Comparison of ENCODE assay signal across 8 cellular contexts in the genomic region with DNA sequence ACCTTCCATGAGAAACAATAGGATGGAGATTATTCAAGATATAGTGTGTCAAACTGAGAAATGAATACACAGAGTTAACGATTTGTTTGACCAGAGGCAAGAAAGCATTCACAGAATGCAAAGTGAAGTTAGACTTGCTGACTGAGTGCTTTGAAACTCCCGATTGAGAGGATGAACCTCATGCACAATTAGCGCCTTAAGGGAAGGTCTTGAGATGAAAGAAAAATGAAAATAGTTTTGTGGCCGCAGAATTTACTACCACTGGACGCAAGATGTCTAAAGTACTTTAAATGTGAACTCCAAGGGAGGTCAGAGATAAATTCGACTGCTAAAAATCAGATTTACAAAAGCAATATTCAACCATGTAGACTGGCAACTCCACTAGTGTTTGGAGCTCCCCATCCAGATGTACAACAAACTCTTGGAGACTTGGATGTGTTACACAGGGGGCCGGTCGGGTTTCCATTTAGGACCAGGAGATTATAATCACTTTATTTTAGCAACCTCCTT. TPM values are rescaled to one million over a fixed set of nuclear protein-coding genes. Genes with fewer than 3 reads are reported as not detected.
DNase-seq lines count a peak whose midpoint lies in the region; ATAC-seq, FAIRE-seq and TF ChIP-seq lines count a peak whose summit lies in the region.

No MANE protein-coding gene starts in this region.

- TF ChIP-seq CTCF in kidney (IDR thresholded peaks at IDR 0.05; ENCODE audit: borderline replicate concordance, extremely low read depth, insufficient read depth) (no peak), thoracic aorta (IDR thresholded peaks at IDR 0.05) (no peak)

- H3K4me3 Mint-ChIP-seq in activated CD4-positive, alpha-beta T cell treated with anti-CD3 and anti-CD28 coated beads for 36 hours, result peak overlapping the region; percentile 91

- CTCF ChIA-PET in activated CD4-positive, alpha-beta T cell treated with anti-CD3 and anti-CD28 coated beads for 36 hours (lab: Charles Lee), result interaction anchor here (0.5 to 2.2 kb wide), 8 partner anchors 10 to 1089 kb away, joined by 3 to 11 read pairs (median 4); a partner anchor contains a TSS

- peak overlapping the region; percentile 98 for H3K27ac Mint-ChIP-seq in activated CD4-positive, alpha-beta T cell treated with anti-CD3 and anti-CD28 coated beads for 36 hours
- H3K27ac Mint-ChIP-seq in activated naive CD4-positive, alpha-beta T cell treated with anti-CD3 and anti-CD28 coated beads, Interleukin-2, amount 50 U/mL, for 72 hours, result peak overlapping the region; percentile 94 to 99

- H3K4me1 Mint-ChIP-seq in activated CD4-positive, alpha-beta T cell treated with anti-CD3 and anti-CD28 coated beads for 36 hours, result peaks cover 41% of the 10 kb centered on the region

- peaks cover 4 to 6% of the 10 kb centered on the region in 2 donors for H3K36me3 ChIP-seq in kidney (ENCODE audit: control insufficient read depth in 1 of 2, insufficient read depth in 2 of 2, low read length in 2 of 2)
- H3K36me3 ChIP-seq in thoracic aorta, result peaks cover 9% of the 10 kb centered on the region

- H3K27ac ChIP-seq in kidney (ENCODE audit: low read depth in 2 of 2, low read length in 2 of 2) (peak overlapping the region; percentile 78 to 86), thoracic aorta (peak overlapping the region; percentile 90 to 97)

- no peaks in the 10 kb centered on the region for H3K9me3 ChIP-seq in kidney (ENCODE audit: control insufficient read depth in 1 of 2, low read length in 2 of 2)
- no peaks in the 10 kb centered on the region for H3K9me3 ChIP-seq in thoracic aorta

- FAIRE-seq in kidney (lab: Jason Lieb, UNC), result no peak

- H3K9ac ChIP-seq in kidney (ENCODE audit: low read length in 2 of 2), result peak overlapping the region; percentile 51 to 71

- H3K27me3 ChIP-seq in thoracic aorta (replicated peaks; ENCODE audit: insufficient read depth), result no peaks in the 10 kb centered on the region

- H3K9me3 Mint-ChIP-seq in activated CD4-positive, alpha-beta T cell treated with anti-CD3 and anti-CD28 coated beads for 36 hours (ENCODE audit: low read depth), result no peaks in the 10 kb centered on the region
- H3K9me3 Mint-ChIP-seq in activated naive CD4-positive, alpha-beta T cell treated with anti-CD3 and anti-CD28 coated beads, Interleukin-2, amount 50 U/mL, for 72 hours, result no peaks in the 10 kb centered on the region

- DNase-seq in activated CD4-positive, alpha-beta T cell treated with anti-CD3 and anti-CD28 coated beads for 36 hours, result no peak
- no peak for DNase-seq in activated CD4-positive, alpha-beta T cell treated with anti-CD3 and anti-CD28 coated beads for 4 hours
- no peak for DNase-seq in activated naive CD4-positive, alpha-beta T cell treated with anti-CD3 and anti-CD28 coated beads, Interleukin-2, amount 50 U/mL, for 72 hours (ENCODE audit: low spot score in 2 of 2)
- DNase-seq in kidney (no peak), thoracic aorta (ENCODE audit: low spot score) (no peak), NCI-H1694 treated with DMSO at 0.1 percent for 48 hours (lab: John Stamatoyannopoulos, UW) (no peak), ACHN (no peak)
- no peak for DNase-seq in stimulated activated CD4-positive, alpha-beta T cell treated with anti-CD3 and anti-CD28 coated beads, Interleukin-12 subunit alpha, Interleukin-12 subunit beta, amount 100 ng/mL, for 4 hours

- POLR2A ChIA-PET in activated CD4-positive, alpha-beta T cell treated with anti-CD3 and anti-CD28 coated beads for 36 hours (lab: Charles Lee), result interaction anchor here (0.5 to 1.6 kb wide), 6 partner anchors 18 to 35 kb away, joined by 3 to 22 read pairs (median 10); a partner anchor contains a TSS

- intact Hi-C loops in activated CD4-positive, alpha-beta T cell treated with anti-CD3 and anti-CD28 coated beads for 36 hours (cut with DNase I, micrococcal nuclease), result loop anchor here in 1 of 2 experiments (5.0 to 10.0 kb wide), 4 partner anchors 156 to 1414 kb away; a partner anchor contains a TSS
- intact Hi-C loops in kidney (cut with DNase I), result no loop called here

- peaks cover under 1% of the 10 kb centered on the region for H3K27me3 Mint-ChIP-seq in activated CD4-positive, alpha-beta T cell treated with anti-CD3 and anti-CD28 coated beads for 36 hours

- H3K4me1 ChIP-seq in kidney (ENCODE audit: control insufficient read depth in 1 of 2, insufficient read depth in 1 of 2, low read depth in 1 of 2, low read length in 2 of 2) (peaks cover 0 to 4% of the 10 kb centered on the region in 2 donors), thoracic aorta (ENCODE audit: control insufficient read depth in 1 of 2, low read depth in 2 of 2) (peaks cover 10 to 18% of the 10 kb centered on the region in 2 donors)

- H3K36me3 Mint-ChIP-seq in activated CD4-positive, alpha-beta T cell treated with anti-CD3 and anti-CD28 coated beads for 36 hours (ENCODE audit: low read depth), result peaks cover 19% of the 10 kb centered on the region
- peaks cover 14 to 22% of the 10 kb centered on the region in 2 donors for H3K36me3 Mint-ChIP-seq in activated naive CD4-positive, alpha-beta T cell treated with anti-CD3 and anti-CD28 coated beads, Interleukin-2, amount 50 U/mL, for 72 hours

- no peak for ATAC-seq in activated CD4-positive, alpha-beta T cell treated with anti-CD3 and anti-CD28 coated beads for 36 hours
- no peak for ATAC-seq in activated naive CD4-positive, alpha-beta T cell treated with anti-CD3 and anti-CD28 coated beads, Interleukin-2, amount 50 U/mL, for 72 hours
- ATAC-seq in thoracic aorta (ENCODE audit: insufficient number of reproducible peaks, low FRiP score, low read depth), result no peak

- in situ Hi-C loops in ACHN (cut with HindIII; ENCODE audit: low pct_ligation_motif_present, low pct_unique_long_range_greater_than_20kb, low sequenced_read_pairs), result no loop called here

- H3K4me3 ChIP-seq in kidney (ENCODE audit: low read length in 2 of 2) (peak overlapping the region; percentile 82 to 84), thoracic aorta (peak overlapping the region; percentile 77)

RNA-seq across cellular contexts. Expression of a gene that starts 0.7 kb away (rescaled TPM):
- total RNA-seq in activated CD4-positive, alpha-beta T cell treated with anti-CD3 and anti-CD28 coated beads for 36 hours, result 10 to 100 TPM; 25.4 to 26.7 TPM
- 10 to 100 TPM; 23.6 to 37.6 TPM for total RNA-seq in activated naive CD4-positive, alpha-beta T cell treated with anti-CD3 and anti-CD28 coated beads, Interleukin-2, amount 50 U/mL, for 72 hours
- total RNA-seq in kidney, result 28.9 TPM
- polyA plus RNA-seq in kidney (ENCODE audit: insufficient read depth, low read depth, low replicate concordance), result 6.5 TPM
- 10 to 100 TPM; 14.1 to 22.9 TPM for total RNA-seq in thoracic aorta

RNA-seq across cellular contexts. Expression of a gene that starts 21.6 kb away (rescaled TPM):
- total RNA-seq in activated CD4-positive, alpha-beta T cell treated with anti-CD3 and anti-CD28 coated beads for 36 hours, result 10 to 100 TPM; 18.8 to 22.3 TPM
- total RNA-seq in activated naive CD4-positive, alpha-beta T cell treated with anti-CD3 and anti-CD28 coated beads, Interleukin-2, amount 50 U/mL, for 72 hours, result 10 to 100 TPM in 1 of 2 donors, 1 to 10 TPM in 1; 3.8 to 21.0 TPM
- total RNA-seq in kidney (12.8 TPM), thoracic aorta (10 to 100 TPM; 16.2 TPM)
- polyA plus RNA-seq in kidney (ENCODE audit: insufficient read depth, low read depth, low replicate concordance), result 7.8 TPM

RNA-seq across cellular contexts. Expression of a gene that starts 33.2 kb away (rescaled TPM):
- 10 to 100 TPM; 70.3 to 91.4 TPM for total RNA-seq in activated CD4-positive, alpha-beta T cell treated with anti-CD3 and anti-CD28 coated beads for 36 hours
- total RNA-seq in activated naive CD4-positive, alpha-beta T cell treated with anti-CD3 and anti-CD28 coated beads, Interleukin-2, amount 50 U/mL, for 72 hours, result 10 to 100 TPM; 74.5 to 85.5 TPM
- total RNA-seq in kidney, result 20.5 TPM
- 42.7 TPM for polyA plus RNA-seq in kidney (ENCODE audit: insufficient read depth, low read depth, low replicate concordance)
- 10 to 100 TPM; 19.6 to 30.6 TPM for total RNA-seq in thoracic aorta
